19 cellular contexts compared by ENCODE assay signal in the genomic region with DNA sequence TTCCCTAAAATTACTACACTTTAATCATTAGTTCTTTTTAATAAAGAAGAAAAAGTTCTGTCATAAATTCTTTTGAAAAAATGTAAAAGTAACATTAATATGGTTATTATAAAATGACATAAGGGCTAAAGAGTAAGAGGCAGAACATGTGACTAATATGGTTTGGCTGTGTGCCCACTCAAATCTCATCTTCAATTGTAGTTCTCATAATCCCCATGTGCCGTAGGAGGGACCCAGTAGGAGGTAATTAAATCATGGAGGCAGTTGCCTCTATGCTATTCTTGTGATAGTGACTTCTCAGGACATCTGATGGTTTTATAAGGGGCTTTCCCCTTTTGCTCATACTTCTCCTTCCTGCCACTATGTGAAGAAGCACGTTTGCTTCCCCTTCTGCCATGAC.
A peak's percentile ranks its signal among the peaks of the same experiment; 100 is the strongest.
DNase-seq lines count a peak whose midpoint lies in the region; FAIRE-seq and TF ChIP-seq lines count a peak whose summit lies in the region.
"Had no signal": no experiment of that assay in that cellular context is flagged by ENCODE, and none has a peak within 500 bp of the region (broad histone marks: within the 10 kb centered on the region; RNA-seq: fewer than 3 reads in every experiment).

No MANE protein-coding gene starts in this region.

- H3K27me3 ChIP-seq in colonic mucosa, result no peaks in the 10 kb centered on the region
- H3K27me3 ChIP-seq: cardiac muscle cell, heart left ventricle, Peyer's patch had no signal

- in situ Hi-C loops in astrocyte of the spinal cord (cut with HindIII; ENCODE audit: low sequenced_read_pairs), result no loop called here

- no peak for FAIRE-seq in GM19239 (lab: Jason Lieb, UNC)
- FAIRE-seq: endometrium, H1, keratinocyte had no signal

- no peaks in the 10 kb centered on the region for H3K9me3 ChIP-seq in colonic mucosa
- H3K9me3 ChIP-seq: Peyer's patch had no signal

- no peak overlapping the region for H3K27ac ChIP-seq in colonic mucosa
- H3K27ac ChIP-seq: cardiac muscle cell, heart left ventricle, Peyer's patch had no signal

- DNase-seq in EL (peak; percentile 57), NCI-H524 (lab: John Stamatoyannopoulos, UW) (peak; percentile 46 to 74), astrocyte of the spinal cord (ENCODE audit: low read depth, low spot score) (peak; percentile 54), glomerular visceral epithelial cell (ENCODE audit: extremely low spot score) (peak; percentile 37), GM19239 (ENCODE audit: insufficient read length, low spot score) (no peak), colonic mucosa (no peak), AG08396 (ENCODE audit: low spot score) (no peak), posterior vena cava (ENCODE audit: low spot score) (no peak)
- DNase-seq: activated naive CD4-positive, alpha-beta T cell treated with anti-CD3 and anti-CD28 coated beads for 36 hours; DMS53; heart left ventricle; NCI-H1417; NCI-H526 treated with DMSO at 0.1 percent for 48 hours; nucleus accumbens; Peyer's patch had no signal

- no peak for TF ChIP-seq CTCF in astrocyte of the spinal cord (IDR thresholded peaks at IDR 0.05; ENCODE audit: low read depth, low read length)
- no peak for TF ChIP-seq CTCF in colonic mucosa (IDR thresholded peaks at IDR 0.05)

- H3K4me3 ChIP-seq in astrocyte of the spinal cord (ENCODE audit: low read depth, low read length) (no peak overlapping the region), colonic mucosa (no peak overlapping the region)
- H3K4me3 ChIP-seq: cardiac muscle cell, heart left ventricle, Peyer's patch had no signal

- H3K9ac ChIP-seq in colonic mucosa (ENCODE audit: low read depth in 2 of 2, low read length in 2 of 2), result no peak overlapping the region

- no peaks in the 10 kb centered on the region for H3K36me3 ChIP-seq in colonic mucosa
- H3K36me3 ChIP-seq: cardiac muscle cell, Peyer's patch had no signal

- intact Hi-C loops in colonic mucosa (cut with DNase I) (no loop called here), posterior vena cava (cut with DNase I) (no loop called here)

- H3K4me1 ChIP-seq in colonic mucosa, result no peaks in the 10 kb centered on the region
- H3K4me1 ChIP-seq: heart left ventricle, Peyer's patch had no signal

Comparison
In these comparisons a context has a peak if more than half of its experiments do, and no peak if none do; other contexts are left out.
1. DNase-seq: peak in EL (single experiment), NCI-H524 (2 of 2), astrocyte of the spinal cord (single experiment) and glomerular visceral epithelial cell (single experiment); none in GM19239 (single experiment), colonic mucosa (single experiment), AG08396 (single experiment) and posterior vena cava (single experiment).